ENCODE assay signal across 10 cellular contexts in the genomic region with DNA sequence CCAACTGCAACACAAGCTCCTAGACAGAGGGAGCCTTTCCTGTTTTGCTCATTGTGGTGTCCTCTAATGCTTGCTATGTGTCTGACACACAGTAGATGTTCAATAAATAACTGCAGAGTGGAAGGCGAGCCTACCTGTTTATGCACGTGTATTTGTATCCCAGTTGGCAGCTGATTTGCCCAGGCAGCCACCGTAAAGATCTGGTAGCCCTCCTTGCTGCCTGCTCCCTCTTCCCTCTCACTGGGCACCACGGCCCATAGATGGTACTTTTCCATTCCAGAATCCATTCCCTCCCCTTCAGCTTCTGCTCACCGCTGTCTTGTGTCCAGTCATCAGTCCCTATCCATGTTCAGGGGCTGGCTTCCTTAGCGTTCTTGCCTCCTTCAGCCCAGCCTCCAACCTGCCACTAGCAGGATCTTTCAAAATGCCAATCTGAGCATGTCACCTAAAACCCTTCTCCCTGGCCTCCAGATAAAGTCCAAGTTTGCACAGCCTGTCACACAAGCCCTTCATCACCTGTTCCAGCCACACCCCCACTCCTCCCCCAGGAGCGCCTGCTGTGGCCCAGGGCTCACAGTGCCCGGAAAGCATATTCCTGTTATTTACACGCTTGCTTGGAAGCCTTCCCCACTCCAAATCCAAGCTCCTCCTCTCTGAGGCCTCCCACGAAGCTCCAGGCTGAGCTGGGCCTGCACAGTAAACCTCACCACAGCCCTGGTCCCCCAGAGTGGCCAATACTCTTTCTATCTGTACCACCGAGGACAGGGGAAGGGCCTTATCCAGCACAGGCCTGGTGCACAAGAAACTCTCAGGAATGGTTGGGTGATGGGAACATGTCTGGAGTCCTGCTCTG. TPM values are rescaled to one million over a fixed set of nuclear protein-coding genes. Genes with fewer than 3 reads are reported as not detected.
DNase-seq lines count a peak whose midpoint lies in the region; ATAC-seq and TF ChIP-seq lines count a peak whose summit lies in the region.
"Had no signal": no experiment of that assay in that cellular context is flagged by ENCODE, and none has a peak within 500 bp of the region (broad histone marks: within the 10 kb centered on the region; RNA-seq: fewer than 3 reads in every experiment).

No MANE protein-coding gene starts in this region.

- no peaks in the 10 kb centered on the region for H3K4me1 Mint-ChIP-seq in stimulated activated naive CD8-positive, alpha-beta T cell treated with anti-CD3 and anti-CD28 coated beads, Interleukin-15, amount 100 ng/mL, for 72 hours

- 47 to 60% methylated on average over 11 of the region's 11 CpGs for WGBS in esophagus, 2 donors
- WGBS in thyroid gland, 2 donors: 58 to 61% methylated on average over 11 of the region's 11 CpGs

- DNase-seq in NCI-H69 (lab: John Stamatoyannopoulos, UW) (peak; percentile 79), mucosa of gallbladder (ENCODE audit: low spot score) (peak; percentile 74), thyroid gland (peak; percentile 81 to 91), BE2C (no peak)
- DNase-seq in stimulated activated naive CD8-positive, alpha-beta T cell treated with anti-CD3 and anti-CD28 coated beads, Interleukin-15, amount 100 ng/mL, for 72 hours: no peak
- no peak for DNase-seq in activated naive CD4-positive, alpha-beta T cell (lab: John Stamatoyannopoulos, UW)
- DNase-seq: effector memory CD4-positive, alpha-beta T cell; NCI-H748 treated with DMSO at 0.1 percent for 48 hours had no signal

- H3K27me3 Mint-ChIP-seq in stimulated activated naive CD8-positive, alpha-beta T cell treated with anti-CD3 and anti-CD28 coated beads, Interleukin-15, amount 100 ng/mL, for 72 hours: no peaks in the 10 kb centered on the region

- no peak overlapping the region for H3K4me3 ChIP-seq in esophagus (ENCODE audit: low read depth in 1 of 2, low read length in 2 of 2)
- no peak overlapping the region for H3K4me3 ChIP-seq in thyroid gland (replicated peaks in 1 of 3)
- H3K4me3 ChIP-seq in BE2C (ENCODE audit: low read depth, low read length): no peak overlapping the region

- H3K4me3 Mint-ChIP-seq in stimulated activated naive CD8-positive, alpha-beta T cell treated with anti-CD3 and anti-CD28 coated beads, Interleukin-15, amount 100 ng/mL, for 72 hours: no peak overlapping the region
- H3K4me3 Mint-ChIP-seq: T-helper 2 cell treated with Interferon-gamma antibody and Interleukin-4, amounts not matched to agents 5 μg/mL and 100 μg/mL, for 36 hours had no signal

- no peak for TF ChIP-seq POLR2A in thyroid gland (IDR thresholded peaks at IDR 0.05)

- ATAC-seq in stimulated activated naive CD8-positive, alpha-beta T cell treated with anti-CD3 and anti-CD28 coated beads, Interleukin-15, amount 100 ng/mL, for 72 hours: no peak

- TF ChIP-seq CTCF in thyroid gland (IDR thresholded peaks at IDR 0.05) (no peak), BE2C (IDR thresholded peaks at IDR 0.05; ENCODE audit: low read depth, low read length) (no peak)

- peaks cover 0 to 2% of the 10 kb centered on the region in 2 donors for H3K9me3 ChIP-seq in esophagus (ENCODE audit: control insufficient read depth in 2 of 2, insufficient read depth in 1 of 2, low read depth in 1 of 2, low read length in 1 of 2)
- H3K9me3 ChIP-seq in thyroid gland: no peaks in the 10 kb centered on the region
- H3K9me3 ChIP-seq in BE2C: no peaks in the 10 kb centered on the region

- no peak overlapping the region for H3K27ac Mint-ChIP-seq in stimulated activated naive CD8-positive, alpha-beta T cell treated with anti-CD3 and anti-CD28 coated beads, Interleukin-15, amount 100 ng/mL, for 72 hours
- H3K27ac Mint-ChIP-seq: T-helper 2 cell treated with Interferon-gamma antibody and Interleukin-4, amounts not matched to agents 5 μg/mL and 100 μg/mL, for 36 hours had no signal

- H3K36me3 ChIP-seq in esophagus (ENCODE audit: control insufficient read depth in 2 of 2, insufficient read depth in 2 of 2, low read length in 1 of 2): no peaks in the 10 kb centered on the region
- no peaks in the 10 kb centered on the region for H3K36me3 ChIP-seq in thyroid gland
- H3K36me3 ChIP-seq in BE2C: no peaks in the 10 kb centered on the region

- H3K27me3 ChIP-seq in esophagus (ENCODE audit: control insufficient read depth in 1 of 2, insufficient read depth in 2 of 2, low read length in 2 of 2): no peaks in the 10 kb centered on the region
- H3K27me3 ChIP-seq in thyroid gland: no peaks in the 10 kb centered on the region
- H3K27me3 ChIP-seq in BE2C: no peaks in the 10 kb centered on the region

- H3K9me3 Mint-ChIP-seq in stimulated activated naive CD8-positive, alpha-beta T cell treated with anti-CD3 and anti-CD28 coated beads, Interleukin-15, amount 100 ng/mL, for 72 hours: peaks cover 0 to 9% of the 10 kb centered on the region in 2 donors
- H3K9me3 Mint-ChIP-seq: T-helper 2 cell treated with Interferon-gamma antibody and Interleukin-4, amounts not matched to agents 5 μg/mL and 100 μg/mL, for 36 hours had no signal

- H3K4me1 ChIP-seq in esophagus (ENCODE audit: control insufficient read depth in 2 of 2, insufficient read depth in 2 of 2, low read length in 1 of 2) (peaks cover 3 to 8% of the 10 kb centered on the region in 2 donors), thyroid gland (peaks cover 21 to 50% of the 10 kb centered on the region in 2 donors), BE2C (peaks cover 16% of the 10 kb centered on the region)

- intact Hi-C loops in thyroid gland (cut with DNase I): no loop called here

- peak overlapping the region; percentile 34 to 40 for H3K27ac ChIP-seq in esophagus (ENCODE audit: low read depth in 2 of 2, low read length in 1 of 2)
- peak overlapping the region; percentile 46 to 76 (median 69) for H3K27ac ChIP-seq in thyroid gland

RNA-seq across cellular contexts. Expression of a gene that starts 21.0 kb away (rescaled TPM):
- 1 to 10 TPM; 3.3 to 6.5 TPM for polyA plus RNA-seq in esophagus
- total RNA-seq in mucosa of gallbladder (36.7 TPM), thyroid gland (10 to 100 TPM; 25.4 to 48.8 (median 33.3) TPM)
- polyA plus RNA-seq in BE2C (2012; ENCODE audit: insufficient read depth, insufficient read length, low read depth): 5.6 TPM

Comparison
In these comparisons a context has a peak if more than half of its experiments do, and no peak if none do; other contexts are left out.
1. DNase-seq: peak in NCI-H69 (single experiment), mucosa of gallbladder (single experiment) and thyroid gland (2 of 2); none in stimulated activated naive CD8-positive, alpha-beta T cell treated with anti-CD3 and anti-CD28 coated beads, Interleukin-15, amount 100 ng/mL, for 72 hours (0 of 2), BE2C (single experiment) and activated naive CD4-positive, alpha-beta T cell (0 of 4).